ENCODE assay signal across 25 cellular contexts in the genomic region with DNA sequence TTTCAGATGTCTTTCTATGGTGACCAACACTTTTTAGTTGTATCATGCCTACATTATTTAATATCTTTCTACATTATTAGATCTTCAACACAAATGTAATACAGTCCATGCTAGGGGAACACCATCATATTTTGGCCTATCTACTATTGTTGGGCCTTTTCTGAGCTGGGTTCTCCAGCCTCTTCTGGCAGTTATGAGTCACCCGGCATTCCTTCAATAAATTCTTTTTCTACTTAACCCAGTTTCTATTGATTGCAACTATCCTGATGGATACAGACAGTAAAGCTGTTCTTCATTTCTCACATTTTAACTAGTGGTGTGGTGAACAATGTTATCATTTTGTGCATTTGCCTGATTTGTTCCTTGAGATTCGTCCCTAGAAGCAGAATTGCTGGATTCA.
DNase-seq lines count a peak whose midpoint lies in the region; ATAC-seq and TF ChIP-seq lines count a peak whose summit lies in the region.
"Had no signal": no experiment of that assay in that cellular context is flagged by ENCODE, and none has a peak within 500 bp of the region (broad histone marks: within the 10 kb centered on the region; RNA-seq: fewer than 3 reads in every experiment).

No MANE protein-coding gene starts in this region.

- TF ChIP-seq CTCF in BJ (IDR thresholded peaks at IDR 0.05; ENCODE audit: insufficient read depth, low read depth, low read length) = no peak

- H3K4me3 Mint-ChIP-seq in activated T-cell treated with anti-CD3 and anti-CD28 coated beads, Interleukin-2, amount 50 U/mL, for 72 hours = no peak overlapping the region
- H3K4me3 Mint-ChIP-seq: B cell; naive thymus-derived CD4-positive, alpha-beta T cell; stimulated activated effector memory CD8-positive, alpha-beta T cell treated with anti-CD3 and anti-CD28 coated beads, Interleukin-12 subunit alpha, Interleukin-12 subunit beta, amount 100 ng/mL, for 72 hours had no signal

- H3K36me3 Mint-ChIP-seq in activated T-cell treated with anti-CD3 and anti-CD28 coated beads, Interleukin-2, amount 50 U/mL, for 72 hours (ENCODE audit: insufficient read depth in 2 of 2) = no peaks in the 10 kb centered on the region
- H3K36me3 Mint-ChIP-seq: naive thymus-derived CD4-positive, alpha-beta T cell; stimulated activated effector memory CD8-positive, alpha-beta T cell treated with anti-CD3 and anti-CD28 coated beads, Interleukin-12 subunit alpha, Interleukin-12 subunit beta, amount 100 ng/mL, for 72 hours had no signal

- H3K27me3 ChIP-seq in BJ (ENCODE audit: control insufficient read depth, insufficient read depth, low read length) = no peaks in the 10 kb centered on the region
- H3K27me3 ChIP-seq: ascending aorta, ovary, testis had no signal

- H3K27me3 Mint-ChIP-seq in activated T-cell treated with anti-CD3 and anti-CD28 coated beads, Interleukin-2, amount 50 U/mL, for 72 hours (ENCODE audit: low read depth) = no peaks in the 10 kb centered on the region
- H3K27me3 Mint-ChIP-seq: B cell; naive thymus-derived CD4-positive, alpha-beta T cell had no signal

- no peak overlapping the region for H3K27ac Mint-ChIP-seq in activated T-cell treated with anti-CD3 and anti-CD28 coated beads, Interleukin-2, amount 50 U/mL, for 72 hours
- H3K27ac Mint-ChIP-seq: B cell; naive thymus-derived CD4-positive, alpha-beta T cell; stimulated activated effector memory CD8-positive, alpha-beta T cell treated with anti-CD3 and anti-CD28 coated beads, Interleukin-12 subunit alpha, Interleukin-12 subunit beta, amount 100 ng/mL, for 72 hours had no signal

- H3K36me3 ChIP-seq in BJ (ENCODE audit: control insufficient read depth, insufficient read depth, low read length) = no peaks in the 10 kb centered on the region
- H3K36me3 ChIP-seq: ascending aorta, ovary had no signal

- no peaks in the 10 kb centered on the region for H3K4me1 Mint-ChIP-seq in activated T-cell treated with anti-CD3 and anti-CD28 coated beads, Interleukin-2, amount 50 U/mL, for 72 hours (ENCODE audit: low read depth)
- H3K4me1 Mint-ChIP-seq: B cell; stimulated activated effector memory CD8-positive, alpha-beta T cell treated with anti-CD3 and anti-CD28 coated beads, Interleukin-12 subunit alpha, Interleukin-12 subunit beta, amount 100 ng/mL, for 72 hours had no signal

- H3K9me3 Mint-ChIP-seq in activated T-cell treated with anti-CD3 and anti-CD28 coated beads, Interleukin-2, amount 50 U/mL, for 72 hours = peaks cover 0 to 3% of the 10 kb centered on the region in 2 donors

- ATAC-seq in activated T-cell treated with anti-CD3 and anti-CD28 coated beads, Interleukin-2, amount 50 U/mL, for 72 hours (replicated peaks in 1 of 2) = no peak
- ATAC-seq: activated CD4-positive, CD25-positive, alpha-beta regulatory T cell treated with anti-CD3 and anti-CD28 coated beads, Interleukin-2, amount 50 U/mL, for 24 hours; naive thymus-derived CD4-positive, alpha-beta T cell; sciatic nerve; stimulated activated effector memory CD8-positive, alpha-beta T cell treated with anti-CD3 and anti-CD28 coated beads, Interleukin-12 subunit alpha, Interleukin-12 subunit beta, amount 100 ng/mL, for 72 hours had no signal

- CTCF ChIA-PET in BJ (lab: Yijun Ruan, JAX) = no interaction called here

- no peak overlapping the region for H3K4me3 ChIP-seq in BJ (ENCODE audit: low read depth, low read length)
- H3K4me3 ChIP-seq: ascending aorta, ovary, testis had no signal

- DNase-seq in BJ (ENCODE audit: low read depth) (peak; percentile 14), RPMI7951 (ENCODE audit: low read depth) (peak; percentile 42), fibroblast of peridontal ligament (ENCODE audit: extremely low read depth) (peak; percentile 74), renal cortical epithelial cell (ENCODE audit: low read depth) (peak; percentile 56), LoVo (ENCODE audit: low spot score) (no peak), iPS-NIHi7 (ENCODE audit: extremely low spot score) (no peak), NCI-H526 (lab: John Stamatoyannopoulos, UW) (no peak)
- no peak for DNase-seq in activated T-cell treated with anti-CD3 and anti-CD28 coated beads, Interleukin-2, amount 50 U/mL, for 72 hours
- DNase-seq: activated naive CD4-positive, alpha-beta T cell treated with anti-CD3 and anti-CD28 coated beads, Interleukin-2, amount 50 U/mL, for 16 hours; activated T-cell treated with anti-CD3 and anti-CD28 coated beads, Interleukin-2, amount 50 U/mL, for 48 hours; COR-L47; DND-41; kidney; mesendoderm; MM.1S; naive thymus-derived CD4-positive, alpha-beta T cell; NCI-H1436 treated with DMSO at 0.1 percent for 48 hours; NCI-H69; ovary; testis had no signal

- POLR2A ChIA-PET in BJ (lab: Charles Lee) = no interaction called here

Comparison
In these comparisons a context has a peak if more than half of its experiments do, and no peak if none do; other contexts are left out.
1. DNase-seq: peak in BJ (single experiment), RPMI7951 (single experiment), fibroblast of peridontal ligament (single experiment) and renal cortical epithelial cell (single experiment); none in LoVo (single experiment), activated T-cell treated with anti-CD3 and anti-CD28 coated beads, Interleukin-2, amount 50 U/mL, for 72 hours (0 of 2), iPS-NIHi7 (single experiment) and NCI-H526 (0 of 2).